ENCODE assay signal across 2 cellular contexts in genomic region chr2:10235099-10235908, GRCh38.
TF ChIP-seq lines count a peak whose summit lies in the region.

No MANE protein-coding gene starts in this region.

TF ChIP-seq in IMR-90, 13 proteins besides CTCF, POLR2A, EP300 and RAD21:
- TF ChIP-seq MXI1 (IDR thresholded peaks at IDR 0.05; ENCODE audit: borderline replicate concordance, low read depth, low read length), result no peak
- TF ChIP-seq RCOR1 (IDR thresholded peaks at IDR 0.05; ENCODE audit: insufficient replicate concordance, low read length), result no peak
- TF ChIP-seq SMC3 (IDR thresholded peaks at IDR 0.05; ENCODE audit: low read depth, low read length), result no peak
- TF ChIP-seq CEBPB (IDR thresholded peaks at IDR 0.05; ENCODE audit: low read depth, low read length), result no peak
- TF ChIP-seq RFX5 (IDR thresholded peaks at IDR 0.05; ENCODE audit: low read depth, low read length), result no peak
- no peak for TF ChIP-seq FOS (IDR thresholded peaks at IDR 0.05; ENCODE audit: low read depth, low read length)
- TF ChIP-seq BHLHE40 (IDR thresholded peaks at IDR 0.05; ENCODE audit: low read depth, low read length), result no peak
- TF ChIP-seq USF2 (IDR thresholded peaks at IDR 0.05; ENCODE audit: low read depth, low read length), result no peak
- TF ChIP-seq, protein P1, sequence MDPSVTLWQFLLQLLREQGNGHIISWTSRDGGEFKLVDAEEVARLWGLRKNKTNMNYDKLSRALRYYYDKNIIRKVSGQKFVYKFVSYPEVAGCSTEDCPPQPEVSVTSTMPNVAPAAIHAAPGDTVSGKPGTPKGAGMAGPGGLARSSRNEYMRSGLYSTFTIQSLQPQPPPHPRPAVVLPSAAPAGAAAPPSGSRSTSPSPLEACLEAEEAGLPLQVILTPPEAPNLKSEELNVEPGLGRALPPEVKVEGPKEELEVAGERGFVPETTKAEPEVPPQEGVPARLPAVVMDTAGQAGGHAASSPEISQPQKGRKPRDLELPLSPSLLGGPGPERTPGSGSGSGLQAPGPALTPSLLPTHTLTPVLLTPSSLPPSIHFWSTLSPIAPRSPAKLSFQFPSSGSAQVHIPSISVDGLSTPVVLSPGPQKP (IDR thresholded peaks at IDR 0.05; ENCODE audit: borderline replicate concordance, low read depth, low read length), result no peak
- no peak for TF ChIP-seq MAFK (IDR thresholded peaks at IDR 0.05; ENCODE audit: low read depth, low read length)
- TF ChIP-seq MAZ (IDR thresholded peaks at IDR 0.05; ENCODE audit: borderline replicate concordance, low read depth, low read length), result no peak
- TF ChIP-seq NFE2L2 (IDR thresholded peaks at IDR 0.05; ENCODE audit: low read depth, low read length), result no peak
- no peak for TF ChIP-seq CHD1 (IDR thresholded peaks at IDR 0.05; ENCODE audit: low read depth, low read length)

TF ChIP-seq in K562, 482 proteins besides CTCF, POLR2A, EP300 and RAD21:
- TF ChIP-seq ZNF785 (CRISPR knock-in tag; IDR thresholded peaks at IDR 0.05) (no peak), RBBP5 (IDR thresholded peaks at IDR 0.05; ENCODE audit: borderline replicate concordance, insufficient read depth, low read length, poor library complexity, severe bottlenecking) (no peak), EGR1 (conservative IDR thresholded peaks at IDR 0.05) (peak; percentile 49)
